17 cellular contexts compared by ENCODE assay signal in the genomic region with DNA sequence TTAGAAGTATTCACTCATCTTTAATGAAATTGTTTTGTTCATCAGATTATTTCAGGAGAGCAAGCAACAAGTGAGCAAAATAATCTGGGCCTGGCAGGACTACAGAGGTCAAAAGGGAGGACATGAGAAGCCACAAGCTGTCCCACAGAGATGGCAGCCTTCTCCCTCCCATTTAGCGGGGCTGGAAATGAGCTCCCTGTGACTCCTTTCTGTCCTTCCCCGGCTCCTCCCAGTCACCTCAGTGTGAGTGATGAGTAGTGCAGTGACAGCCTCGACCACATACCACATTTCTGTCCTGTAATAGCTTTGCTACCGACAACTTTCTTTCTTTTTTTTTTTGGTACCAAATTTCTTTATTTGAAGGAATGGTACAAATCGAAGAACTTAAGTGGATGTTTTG. TPM values are rescaled to one million over a fixed set of nuclear protein-coding genes. Genes with fewer than 3 reads are reported as not detected.
DNase-seq lines count a peak whose midpoint lies in the region; ATAC-seq and TF ChIP-seq lines count a peak whose summit lies in the region.
"Had no signal": no experiment of that assay in that cellular context is flagged by ENCODE, and none has a peak within 500 bp of the region (broad histone marks: within the 10 kb centered on the region; RNA-seq: fewer than 3 reads in every experiment).

No MANE protein-coding gene starts in this region.

- TF ChIP-seq CTCF in neural progenitor cell (IDR thresholded peaks at IDR 0.05), result no peak

- H3K36me3 ChIP-seq in neural progenitor cell, result no peaks in the 10 kb centered on the region
- H3K36me3 ChIP-seq: left lung had no signal

- no peak overlapping the region for H2AFZ ChIP-seq in neural progenitor cell (replicated peaks)

- no peaks in the 10 kb centered on the region for H3K9me3 Mint-ChIP-seq in activated T-cell treated with anti-CD3 and anti-CD28 coated beads, Interleukin-2, amount 50 U/mL, for 4 hours
- no peaks in the 10 kb centered on the region for H3K9me3 Mint-ChIP-seq in stimulated activated naive CD8-positive, alpha-beta T cell treated with anti-CD3 and anti-CD28 coated beads, Interleukin-15, amount 100 ng/mL, for 72 hours
- no peaks in the 10 kb centered on the region for H3K9me3 Mint-ChIP-seq in neural progenitor cell
- H3K9me3 Mint-ChIP-seq: neural crest cell had no signal

- peaks cover 76% of the 10 kb centered on the region for H3K4me1 Mint-ChIP-seq in activated T-cell treated with anti-CD3 and anti-CD28 coated beads, Interleukin-2, amount 50 U/mL, for 4 hours (ENCODE audit: low read depth)
- H3K4me1 Mint-ChIP-seq in stimulated activated naive CD8-positive, alpha-beta T cell treated with anti-CD3 and anti-CD28 coated beads, Interleukin-15, amount 100 ng/mL, for 72 hours, result peaks cover 74% of the 10 kb centered on the region
- H3K4me1 Mint-ChIP-seq in neural progenitor cell, result no peaks in the 10 kb centered on the region

- H3K27me3 ChIP-seq in neural progenitor cell, result no peaks in the 10 kb centered on the region
- H3K27me3 ChIP-seq: esophagus muscularis mucosa, left lung had no signal

- H3K4me3 Mint-ChIP-seq in activated T-cell treated with anti-CD3 and anti-CD28 coated beads, Interleukin-2, amount 50 U/mL, for 4 hours, result no peak overlapping the region
- H3K4me3 Mint-ChIP-seq in stimulated activated naive CD8-positive, alpha-beta T cell treated with anti-CD3 and anti-CD28 coated beads, Interleukin-15, amount 100 ng/mL, for 72 hours, result peak overlapping the region in 1 of 2 donors; percentile 19
- H3K4me3 Mint-ChIP-seq in neural progenitor cell, result no peak overlapping the region
- H3K4me3 Mint-ChIP-seq: neural crest cell had no signal

- H3K4me1 ChIP-seq in neural progenitor cell, result peaks cover 12% of the 10 kb centered on the region

- peaks cover 56% of the 10 kb centered on the region for H4K20me1 ChIP-seq in neural progenitor cell (ENCODE audit: low read depth)

- H3F3A ChIP-seq in neural progenitor cell (ENCODE audit: low read depth), result peaks cover 18% of the 10 kb centered on the region

- ATAC-seq in Right ventricle myocardium inferior, result peak; percentile 76
- peak; percentile 86 to 97 for ATAC-seq in activated T-cell treated with anti-CD3 and anti-CD28 coated beads, Interleukin-2, amount 50 U/mL, for 4 hours
- ATAC-seq in stimulated activated naive CD8-positive, alpha-beta T cell treated with anti-CD3 and anti-CD28 coated beads, Interleukin-15, amount 100 ng/mL, for 72 hours, result peak; percentile 98
- ATAC-seq in GM18519 (IDR thresholded peaks at IDR 0.05; ENCODE audit: low FRiP score, unreplicated experiment), result no peak
- ATAC-seq: left lung, SK-N-SH treated with all-trans-retinoic acid at 6 μM for 48 hours had no signal

- intact Hi-C loops in Right ventricle myocardium inferior (cut with DNase I), result no loop called here
- intact Hi-C loops in cardiac septum (cut with DNase I), result no loop called here

- no peaks in the 10 kb centered on the region for H3K27me3 Mint-ChIP-seq in activated T-cell treated with anti-CD3 and anti-CD28 coated beads, Interleukin-2, amount 50 U/mL, for 4 hours (ENCODE audit: low read depth)
- H3K27me3 Mint-ChIP-seq in stimulated activated naive CD8-positive, alpha-beta T cell treated with anti-CD3 and anti-CD28 coated beads, Interleukin-15, amount 100 ng/mL, for 72 hours, result no peaks in the 10 kb centered on the region
- H3K27me3 Mint-ChIP-seq in neural progenitor cell (ENCODE audit: insufficient read depth, low read depth), result peaks cover 2% of the 10 kb centered on the region

- no peak overlapping the region for H3K27ac ChIP-seq in neural progenitor cell
- H3K27ac ChIP-seq: esophagus muscularis mucosa, left lung had no signal

- H3K9me3 ChIP-seq in neural progenitor cell (ENCODE audit: low read depth), result no peaks in the 10 kb centered on the region
- H3K9me3 ChIP-seq: esophagus muscularis mucosa, left lung had no signal

- peaks cover 23% of the 10 kb centered on the region for H3K36me3 Mint-ChIP-seq in activated T-cell treated with anti-CD3 and anti-CD28 coated beads, Interleukin-2, amount 50 U/mL, for 4 hours (ENCODE audit: insufficient read depth)
- H3K36me3 Mint-ChIP-seq in neural progenitor cell, result peaks cover 26% of the 10 kb centered on the region

- H3K4me3 ChIP-seq in neural progenitor cell, result no peak overlapping the region
- H3K4me3 ChIP-seq: esophagus muscularis mucosa, left lung had no signal

- H3K27ac Mint-ChIP-seq in stimulated activated naive CD8-positive, alpha-beta T cell treated with anti-CD3 and anti-CD28 coated beads, Interleukin-15, amount 100 ng/mL, for 72 hours, result peak overlapping the region in 1 of 2 donors; percentile 4
- no peak overlapping the region for H3K27ac Mint-ChIP-seq in neural progenitor cell

- no peak overlapping the region for H3K9ac ChIP-seq in neural progenitor cell

- DNase-seq in Right ventricle myocardium inferior (ENCODE audit: missing footprints) (no peak), cardiac septum (ENCODE audit: low spot score) (no peak), myocyte (ENCODE audit: low read depth) (peak; percentile 86), HuH-7 (ENCODE audit: low spot score) (no peak), neural progenitor cell (ENCODE audit: low spot score) (no peak)
- no peak for DNase-seq in activated T-cell treated with anti-CD3 and anti-CD28 coated beads, Interleukin-2, amount 50 U/mL, for 4 hours
- peak; percentile 19 to 53 for DNase-seq in stimulated activated naive CD8-positive, alpha-beta T cell treated with anti-CD3 and anti-CD28 coated beads, Interleukin-15, amount 100 ng/mL, for 72 hours
- DNase-seq: activated CD4-positive, CD25-positive, alpha-beta regulatory T cell; amniotic stem cell; H7; hippocampal formation; left lung; NCI-H226 had no signal

- H3K79me2 ChIP-seq in neural progenitor cell (ENCODE audit: low read depth), result peaks cover 96% of the 10 kb centered on the region

- H3K4me2 ChIP-seq in neural progenitor cell, result no peak overlapping the region

RNA-seq across cellular contexts. Expression of gene RAB7A, which starts 38.0 kb away (rescaled TPM):
- total RNA-seq in Right ventricle myocardium inferior (242 TPM), cardiac septum (215 TPM), myocyte (73.2 and 109 TPM in 2 replicates), neural progenitor cell (ENCODE audit: low replicate concordance) (47.5 and 51.2 TPM in 2 replicates)
- 100 to 1,000 TPM; 358 to 449 (median 407) TPM for total RNA-seq in activated T-cell treated with anti-CD3 and anti-CD28 coated beads, Interleukin-2, amount 50 U/mL, for 4 hours
- polyA plus RNA-seq in myocyte (2012), result 265 TPM

Comparison
In these comparisons a context has a peak if more than half of its experiments do, and no peak if none do; other contexts are left out.
1. DNase-seq: peak in myocyte (single experiment) and stimulated activated naive CD8-positive, alpha-beta T cell treated with anti-CD3 and anti-CD28 coated beads, Interleukin-15, amount 100 ng/mL, for 72 hours (2 of 2); none in Right ventricle myocardium inferior (single experiment), cardiac septum (single experiment), activated T-cell treated with anti-CD3 and anti-CD28 coated beads, Interleukin-2, amount 50 U/mL, for 4 hours (single experiment), HuH-7 (single experiment) and neural progenitor cell (single experiment).